In the genomic region with DNA sequence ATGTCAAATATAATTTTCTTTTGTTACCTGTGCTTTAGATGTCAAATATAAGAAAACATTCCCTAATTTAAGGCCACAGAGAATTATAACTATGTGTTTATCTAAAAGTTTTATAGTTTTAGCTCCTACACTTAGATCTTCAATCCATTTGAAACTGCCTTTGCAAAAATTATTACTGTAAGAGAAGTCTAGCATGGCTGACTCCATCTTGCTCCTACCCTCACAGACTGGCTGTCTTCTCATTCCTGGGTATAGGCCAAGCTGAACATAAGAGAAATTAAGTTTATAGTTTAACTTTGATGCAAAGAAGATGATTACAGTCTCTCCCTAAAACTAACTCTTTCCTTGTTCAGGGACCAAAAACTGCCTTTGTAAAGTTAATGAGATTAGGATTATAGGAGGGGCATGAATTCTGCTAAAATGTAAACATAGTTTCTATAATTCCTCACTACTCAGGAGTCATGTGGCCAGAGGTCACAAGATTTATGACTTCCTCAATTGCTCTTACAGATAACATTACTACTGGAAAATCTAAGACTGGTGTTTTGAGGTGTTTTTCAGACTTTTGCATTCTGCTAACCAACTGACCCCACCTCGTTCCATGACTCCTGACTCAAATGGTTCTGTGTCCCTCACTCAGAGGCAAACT, we compare ENCODE assay signal across 27 cellular contexts.
"Had no signal": no experiment of that assay in that cellular context is flagged by ENCODE, and none has a peak within 500 bp of the region (broad histone marks: within the 10 kb centered on the region; RNA-seq: fewer than 3 reads in every experiment).

No MANE protein-coding gene starts in this region.

- H3K27ac Mint-ChIP-seq: activated B cell treated with CpG ODN at 0.5 μM for 24 hours; activated CD4-positive, alpha-beta T cell treated with anti-CD3 and anti-CD28 coated beads for 36 hours; activated naive CD8-positive, alpha-beta T cell treated with anti-CD3 and anti-CD28 coated beads for 36 hours; activated T-helper 2 cell treated with anti-CD3 and anti-CD28 coated beads, Interferon-gamma antibody, Interleukin-2, Interleukin-4, amounts not matched to agents 10 μg/mL and 5 μg/mL and 100 μg/mL, durations not matched to agents 14 hours and 24 hours and 36 hours; natural killer cell; progenitor cell of endocrine pancreas; T-cell; T-helper 2 cell treated with Interferon-gamma antibody and Interleukin-4, amounts not matched to agents 5 μg/mL and 100 μg/mL, for 36 hours had no signal

- H3K4me3 Mint-ChIP-seq: activated B cell treated with CpG ODN at 0.5 μM for 24 hours; activated CD4-positive, alpha-beta T cell treated with anti-CD3 and anti-CD28 coated beads for 36 hours; activated naive CD8-positive, alpha-beta T cell treated with anti-CD3 and anti-CD28 coated beads for 36 hours; activated T-cell treated with anti-CD3 and anti-CD28 coated beads, Interleukin-2, amount 50 U/mL, for 4 hours; central memory CD8-positive, alpha-beta T cell; natural killer cell; T-cell; T-helper 2 cell treated with Interferon-gamma antibody and Interleukin-4, amounts not matched to agents 5 μg/mL and 100 μg/mL, for 36 hours had no signal

- H3K27ac ChIP-seq: breast epithelium, epithelial cell of prostate, gastroesophageal sphincter, left lung, upper lobe of right lung had no signal

- H3K4me1 Mint-ChIP-seq: activated B cell treated with CpG ODN at 0.5 μM for 24 hours; activated CD4-positive, alpha-beta T cell treated with anti-CD3 and anti-CD28 coated beads for 36 hours; activated naive CD8-positive, alpha-beta T cell treated with anti-CD3 and anti-CD28 coated beads for 36 hours; central memory CD8-positive, alpha-beta T cell; natural killer cell; T-cell had no signal

- H3K36me3 Mint-ChIP-seq: activated naive CD8-positive, alpha-beta T cell treated with anti-CD3 and anti-CD28 coated beads for 36 hours; natural killer cell; T-cell had no signal

- H3K27me3 Mint-ChIP-seq: activated B cell treated with CpG ODN at 0.5 μM for 24 hours; activated CD4-positive, alpha-beta T cell treated with anti-CD3 and anti-CD28 coated beads for 36 hours; activated naive CD8-positive, alpha-beta T cell treated with anti-CD3 and anti-CD28 coated beads for 36 hours; central memory CD8-positive, alpha-beta T cell; progenitor cell of endocrine pancreas; T-cell had no signal

- H3K4me3 ChIP-seq: breast epithelium, gastroesophageal sphincter, left lung, lung, upper lobe of right lung had no signal

- FAIRE-seq: colon, TTC549 had no signal

- H3K9me3 Mint-ChIP-seq: activated B cell treated with CpG ODN at 0.5 μM for 24 hours; central memory CD8-positive, alpha-beta T cell had no signal

- H3K27me3 ChIP-seq: breast epithelium, gastroesophageal sphincter, left lung, upper lobe of right lung had no signal

- H3K4me1 ChIP-seq: breast epithelium, gastroesophageal sphincter, left lung, upper lobe of right lung had no signal

- DNase-seq: activated B cell treated with CpG ODN at 0.5 μM for 24 hours; activated CD4-positive, alpha-beta T cell treated with anti-CD3 and anti-CD28 coated beads for 36 hours; activated CD4-positive, alpha-beta T cell treated with anti-CD3 and anti-CD28 coated beads, Interleukin-2, amount 50 U/mL, for 4 hours; activated CD8-positive, alpha-beta memory T cell treated with anti-CD3 and anti-CD28 coated beads for 24 hours; activated CD8-positive, alpha-beta memory T cell treated with anti-CD3 and anti-CD28 coated beads, Interleukin-2, amount 50 U/mL, for 4 hours; activated naive CD4-positive, alpha-beta T cell; activated naive CD8-positive, alpha-beta T cell treated with anti-CD3 and anti-CD28 coated beads for 36 hours; activated T-cell treated with anti-CD3 and anti-CD28 coated beads, Interleukin-2, amount 50 U/mL, for 4 hours; amniotic stem cell; head of caudate nucleus; left lung; natural killer cell; retina; stimulated activated CD4-positive, alpha-beta T cell treated with anti-CD3 and anti-CD28 coated beads, Interleukin-4, amount 100 ng/mL, for 24 hours; stimulated activated naive CD4-positive, alpha-beta T cell treated with Interleukin-2 at 50 U/mL for 16 hours; T-cell; upper lobe of right lung had no signal

- H3K9me3 ChIP-seq: upper lobe of right lung had no signal

- H3K36me3 ChIP-seq: breast epithelium, gastroesophageal sphincter, left lung, upper lobe of right lung had no signal

- ATAC-seq: activated CD4-positive, alpha-beta T cell treated with anti-CD3 and anti-CD28 coated beads for 36 hours; activated T-cell treated with anti-CD3 and anti-CD28 coated beads, Interleukin-2, amount 50 U/mL, for 4 hours; gastroesophageal sphincter; left lung; natural killer cell; T-cell; upper lobe of right lung had no signal
